In genomic region chr12:75666126-75666979, GRCh38 we compare ENCODE assay signal across 1 cellular context.
TF ChIP-seq lines count a peak whose summit lies in the region.

No MANE protein-coding gene starts in this region.

TF ChIP-seq in HepG2, 621 proteins besides CTCF, POLR2A, EP300 and RAD21 (continued from another document and continues in another):
- TF ChIP-seq PRDM15 (CRISPR knock-in tag; IDR thresholded peaks at IDR 0.05) (no peak), E2F5 (CRISPR knock-in tag; conservative IDR thresholded peaks at IDR 0.05) (no peak), ZNF451 (CRISPR knock-in tag; IDR thresholded peaks at IDR 0.05) (no peak), ZNF550 (CRISPR knock-in tag; IDR thresholded peaks at IDR 0.05; ENCODE audit: borderline replicate concordance) (no peak), FLYWCH1 (CRISPR knock-in tag; IDR thresholded peaks at IDR 0.05) (no peak), TEF (CRISPR knock-in tag; IDR thresholded peaks at IDR 0.05) (peak; percentile 22; the same call in 1 of the 2 replicates), ZNF577 (CRISPR knock-in tag; IDR thresholded peaks at IDR 0.05; ENCODE audit: borderline replicate concordance, low read depth) (no peak), ZNF235 (CRISPR knock-in tag; IDR thresholded peaks at IDR 0.05; ENCODE audit: borderline replicate concordance) (no peak), ZNF503 (CRISPR knock-in tag; IDR thresholded peaks at IDR 0.05) (peak; percentile 93), RFX1 (IDR thresholded peaks at IDR 0.05) (no peak), ZZZ3 (CRISPR knock-in tag; IDR thresholded peaks at IDR 0.05; ENCODE audit: borderline replicate concordance) (no peak), ZSCAN21 (CRISPR knock-in tag; IDR thresholded peaks at IDR 0.05; ENCODE audit: borderline replicate concordance) (no peak), ZNF710 (CRISPR knock-in tag; IDR thresholded peaks at IDR 0.05; ENCODE audit: borderline replicate concordance) (peak; percentile 82), MIER2 (CRISPR knock-in tag; IDR thresholded peaks at IDR 0.05) (0 out of 2 replicates have a peak, but pooled peaks have one; percentile 42), MAFG (CRISPR knock-in tag; IDR thresholded peaks at IDR 0.05) (no peak), ZNF230 (CRISPR knock-in tag; IDR thresholded peaks at IDR 0.05) (0 out of 2 replicates have a peak, but pooled peaks have one; percentile 39), ZNF770 (CRISPR knock-in tag; IDR thresholded peaks at IDR 0.05) (0 out of 2 replicates have a peak, but pooled peaks have one; percentile 35), NFAT5 (CRISPR knock-in tag; IDR thresholded peaks at IDR 0.05) (no peak), ZNF512B (CRISPR knock-in tag; IDR thresholded peaks at IDR 0.05; ENCODE audit: borderline replicate concordance) (peak; percentile 42; the same call in 1 of the 2 replicates), STAT5B (CRISPR knock-in tag; IDR thresholded peaks at IDR 0.05) (no peak), AFF4 (CRISPR knock-in tag; IDR thresholded peaks at IDR 0.05) (no peak)
